ENCODE assay signal across 34 cellular contexts in genomic region chr20:4866429-4866828, GRCh38. TPM values are rescaled to one million over a fixed set of nuclear protein-coding genes. Genes with fewer than 3 reads are reported as not detected.
A peak's percentile ranks its signal among the peaks of the same experiment; 100 is the strongest.
DNase-seq lines count a peak whose midpoint lies in the region; ATAC-seq, FAIRE-seq and TF ChIP-seq lines count a peak whose summit lies in the region.
"Had no signal": no experiment of that assay in that cellular context is flagged by ENCODE, and none has a peak within 500 bp of the region (broad histone marks: within the 10 kb centered on the region; RNA-seq: fewer than 3 reads in every experiment).

No MANE protein-coding gene starts in this region.

- peak overlapping the region; percentile 9 to 42 for H3K27ac Mint-ChIP-seq in activated naive CD4-positive, alpha-beta T cell treated with anti-CD3 and anti-CD28 coated beads, Interleukin-2, amount 50 U/mL, for 72 hours
- H3K27ac Mint-ChIP-seq: activated CD8-positive, alpha-beta T cell treated with anti-CD3 and anti-CD28 coated beads for 36 hours; activated naive CD4-positive, alpha-beta T cell treated with anti-CD3 and anti-CD28 coated beads, Interleukin-2, amount 10 ng/mL, durations not matched to agents 7 days and 5 days; brain; nephron progenitor cell; T-helper 1 cell treated with Interleukin-12 subunit alpha and Interleukin-12 subunit beta and Interleukin-4 antibody, amounts not matched to agents 30 μg/mL and 1 μg/mL, for 36 hours; type B pancreatic cell had no signal

- TF ChIP-seq CTCF in RWPE2 (IDR thresholded peaks at IDR 0.05; ENCODE audit: poor library complexity, severe bottlenecking) (peak; percentile 17), keratinocyte (optimal IDR thresholded peaks at IDR 0.05 in 1 of 3, IDR thresholded peaks at IDR 0.05 in 1 of 3, conservative IDR thresholded peaks at IDR 0.05 in 1 of 3; ENCODE audit: extremely low read depth in 1 of 3, insufficient read depth in 2 of 3, low read length in 3 of 3) (peak in 2 of 3 experiments; percentile 49 to 54)

- H3K27me3 ChIP-seq in RWPE2 (ENCODE audit: insufficient read depth, poor library complexity, severe bottlenecking) = no peaks in the 10 kb centered on the region
- H3K27me3 ChIP-seq in keratinocyte (ENCODE audit: control insufficient read depth, extremely low read depth, insufficient read depth, low read length) = no peaks in the 10 kb centered on the region
- H3K27me3 ChIP-seq: ovary had no signal

- H3K4me1 ChIP-seq in RWPE2 (ENCODE audit: insufficient read depth, poor library complexity, severe bottlenecking) (no peaks in the 10 kb centered on the region), keratinocyte (ENCODE audit: control insufficient read depth, extremely low read depth, insufficient read depth, low read length) (no peaks in the 10 kb centered on the region)

- no peak for ATAC-seq in activated naive CD4-positive, alpha-beta T cell treated with anti-CD3 and anti-CD28 coated beads, Interleukin-2, amount 50 U/mL, for 72 hours
- ATAC-seq in RWPE2 (ENCODE audit: low read depth) = peak; percentile 49
- no peak for ATAC-seq in HG02610 (IDR thresholded peaks at IDR 0.05; ENCODE audit: unreplicated experiment)
- no peak for ATAC-seq in GM18873 (IDR thresholded peaks at IDR 0.05; ENCODE audit: low FRiP score, unreplicated experiment)
- ATAC-seq in HG02870 (IDR thresholded peaks at IDR 0.05; ENCODE audit: unreplicated experiment) = no peak
- ATAC-seq: activated CD8-positive, alpha-beta T cell treated with anti-CD3 and anti-CD28 coated beads for 36 hours; activated T-helper 17 cell treated with anti-CD3 and anti-CD28 coated beads, Interleukin-2, amount 50 U/mL, for 72 hours; K562; left cardiac atrium had no signal

- peaks cover 4 to 6% of the 10 kb centered on the region in 2 donors for H3K36me3 Mint-ChIP-seq in activated naive CD4-positive, alpha-beta T cell treated with anti-CD3 and anti-CD28 coated beads, Interleukin-2, amount 50 U/mL, for 72 hours

- DNase-seq in activated naive CD4-positive, alpha-beta T cell treated with anti-CD3 and anti-CD28 coated beads, Interleukin-2, amount 50 U/mL, for 72 hours (ENCODE audit: low spot score in 2 of 2) = no peak
- DNase-seq in activated naive CD4-positive, alpha-beta T cell treated with anti-CD3 and anti-CD28 coated beads, Interleukin-2, amount 50 U/mL, for 16 hours = no peak
- no peak for DNase-seq in RWPE2 (ENCODE audit: low spot score)
- DNase-seq in keratinocyte (ENCODE audit: low read depth, low spot score) = no peak
- DNase-seq in hypothalamus (lab: John Stamatoyannopoulos, UW) = no peak
- DNase-seq: activated CD4-positive, CD25-positive, alpha-beta regulatory T cell treated with anti-CD3 and anti-CD28 coated beads, Interleukin-2, amount 50 U/mL, for 72 hours; activated CD8-positive, alpha-beta T cell treated with anti-CD3 and anti-CD28 coated beads for 36 hours; activated naive CD4-positive, alpha-beta T cell treated with anti-CD3 and anti-CD28 coated beads, Interleukin-2, amount 10 ng/mL, durations not matched to agents 7 days and 5 days; amniotic stem cell; DMS79; hippocampal formation; left cardiac atrium; MM.1S; NCI-H1417; NCI-H2029; NCI-H446; nephron progenitor cell; ovary; small intestine; stimulated activated naive CD4-positive, alpha-beta T cell had no signal

- no peaks in the 10 kb centered on the region for H3K79me2 ChIP-seq in keratinocyte (ENCODE audit: control insufficient read depth, insufficient read depth, low read length)

- H3K9me1 ChIP-seq in keratinocyte (ENCODE audit: control insufficient read depth, extremely low read depth, insufficient read depth, low read length) = no peaks in the 10 kb centered on the region

- peaks cover 11% of the 10 kb centered on the region for H3K36me3 ChIP-seq in RWPE2 (ENCODE audit: low read depth)
- peaks cover 12% of the 10 kb centered on the region in 2 experiments for H3K36me3 ChIP-seq in keratinocyte (ENCODE audit: control insufficient read depth in 2 of 2, extremely low read depth in 1 of 2, insufficient read depth in 2 of 2, low read length in 2 of 2)
- H3K36me3 ChIP-seq: ovary had no signal

- H3K4me3 ChIP-seq in RWPE2 (ENCODE audit: severe bottlenecking) = no peak overlapping the region
- H3K4me3 ChIP-seq in keratinocyte (ENCODE audit: control insufficient read depth in 2 of 3, extremely low read depth in 1 of 3, insufficient read depth in 2 of 3, low read depth in 1 of 3, low read length in 3 of 3) = no peak overlapping the region
- H3K4me3 ChIP-seq: K562, ovary, SK-N-MC had no signal

- H3K9ac ChIP-seq in keratinocyte (ENCODE audit: control insufficient read depth, extremely low read depth, insufficient read depth, low read length) = no peak overlapping the region

- no peaks in the 10 kb centered on the region for H4K20me1 ChIP-seq in keratinocyte (ENCODE audit: control insufficient read depth, extremely low read depth, insufficient read depth, low read length)

- H3K27ac ChIP-seq in RWPE2 (ENCODE audit: poor library complexity, severe bottlenecking) (no peak overlapping the region), keratinocyte (ENCODE audit: control insufficient read depth, insufficient read depth, low read length) (no peak overlapping the region)
- H3K27ac ChIP-seq: ovary, SK-N-MC had no signal

- H2AFZ ChIP-seq in keratinocyte (ENCODE audit: control insufficient read depth, low read length) = no peak overlapping the region

- H3K9me3 Mint-ChIP-seq in activated naive CD4-positive, alpha-beta T cell treated with anti-CD3 and anti-CD28 coated beads, Interleukin-2, amount 50 U/mL, for 72 hours = no peaks in the 10 kb centered on the region
- H3K9me3 Mint-ChIP-seq: activated CD8-positive, alpha-beta T cell treated with anti-CD3 and anti-CD28 coated beads for 36 hours; activated naive CD4-positive, alpha-beta T cell treated with anti-CD3 and anti-CD28 coated beads, Interleukin-2, amount 10 ng/mL, durations not matched to agents 7 days and 5 days; activated T-helper 17 cell treated with anti-CD3 and anti-CD28 coated beads, Interleukin-2, amount 50 U/mL, for 72 hours; brain; CD14-positive monocyte; memory B cell; nephron progenitor cell; T-helper 1 cell treated with Interleukin-12 subunit alpha and Interleukin-12 subunit beta and Interleukin-4 antibody, amounts not matched to agents 30 μg/mL and 1 μg/mL, for 36 hours; type B pancreatic cell had no signal

- no peak for FAIRE-seq in keratinocyte (lab: Jason Lieb, UNC)
- FAIRE-seq: G401.6, HTR-8/SVneo, K562, small intestine, TTC549 had no signal

- H3K4me2 ChIP-seq in keratinocyte (ENCODE audit: control insufficient read depth, extremely low read depth, insufficient read depth, low read depth, low read length) = no peak overlapping the region

- H3K9me3 ChIP-seq in RWPE2 (ENCODE audit: severe bottlenecking) (no peaks in the 10 kb centered on the region), keratinocyte (ENCODE audit: control insufficient read depth, low read depth, low read length) (no peaks in the 10 kb centered on the region)
- H3K9me3 ChIP-seq: ovary had no signal

- dilution Hi-C loops in keratinocyte (cut with MboI; ENCODE audit: extremely low pct_ligation_motif_present, low sequenced_read_pairs) = no loop called here

RNA-seq across cellular contexts. Expression of gene RASSF2, which starts 43.0 kb away (rescaled TPM):
- 10 to 100 TPM; 40.4 to 50.6 TPM for total RNA-seq in activated naive CD4-positive, alpha-beta T cell treated with anti-CD3 and anti-CD28 coated beads, Interleukin-2, amount 50 U/mL, for 72 hours
- 0.01 to 0.04 TPM (median 0.02 TPM) in 3 replicates for polyA plus RNA-seq in keratinocyte
- not detected for polyA plus RNA-seq in keratinocyte (2011; ENCODE audit: low read depth)
- not detected in 2 replicates for polyA plus RNA-seq in keratinocyte (2011; cell fraction: cytosol; rRNA removed)
- polyA plus RNA-seq in keratinocyte (2011; cell fraction: nucleus; rRNA removed) = 0.09 TPM in 2 replicates
- 0.04 TPM in 1 of 2 replicates, not detected in the other for polyA plus RNA-seq in keratinocyte (2012; ENCODE audit: low replicate concordance)
- polyA minus RNA-seq in keratinocyte = not detected in 3 replicates
- not detected for polyA minus RNA-seq in keratinocyte (2011; cell fraction: cytosol; rRNA and poly(A)+ RNA removed)
- 0.16 TPM in 1 of 2 replicates, not detected in the other for polyA minus RNA-seq in keratinocyte (2011; cell fraction: nucleus; rRNA and poly(A)+ RNA removed)
